28 cellular contexts compared by ENCODE assay signal in the genomic region with DNA sequence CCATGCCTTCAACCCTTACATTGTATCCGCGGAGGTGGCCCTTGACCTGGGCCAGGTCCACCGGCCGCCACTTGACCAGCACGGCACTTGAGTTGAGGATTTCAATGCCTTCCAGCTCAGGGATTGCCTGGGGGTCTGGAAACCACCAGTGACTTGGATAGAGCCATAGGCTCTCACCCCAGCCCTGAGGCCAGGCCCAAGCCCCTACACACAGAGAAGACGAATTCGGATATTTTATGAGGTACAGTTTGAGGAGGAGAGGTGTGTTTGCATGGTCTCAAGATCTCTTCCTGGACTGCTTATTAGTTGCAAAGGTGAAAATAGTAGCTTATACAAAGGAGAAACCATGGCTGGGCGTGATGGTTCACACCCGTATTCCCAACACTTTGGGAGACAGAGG. TPM values are rescaled to one million over a fixed set of nuclear protein-coding genes. Genes with fewer than 3 reads are reported as not detected.
"Had no signal": no experiment of that assay in that cellular context is flagged by ENCODE, and none has a peak within 500 bp of the region (broad histone marks: within the 10 kb centered on the region; RNA-seq: fewer than 3 reads in every experiment).

No MANE protein-coding gene starts in this region.

- H3K4me2 ChIP-seq: smooth muscle cell had no signal

- H3K27ac ChIP-seq: colonic mucosa, esophagus squamous epithelium, pancreas, right lobe of liver, testis, tibial artery, upper lobe of left lung had no signal

- H3K9me3 Mint-ChIP-seq: central memory CD8-positive, alpha-beta T cell; memory B cell; naive thymus-derived CD4-positive, alpha-beta T cell; stimulated activated memory B cell treated with anti-CD40 and anti-IgM and Interleukin-4, amounts not matched to agents 10 μg/mL and 1 μg/mL and 100 μg/mL, for 72 hours had no signal

- H3K9me3 ChIP-seq: colonic mucosa, esophagus squamous epithelium, pancreas, right lobe of liver, testis, tibial artery, upper lobe of left lung had no signal

- H3K4me3 ChIP-seq: colonic mucosa, esophagus squamous epithelium, lung, pancreas, right lobe of liver, smooth muscle cell, testis, tibial artery, upper lobe of left lung had no signal

- H3K36me3 Mint-ChIP-seq: naive thymus-derived CD4-positive, alpha-beta T cell had no signal

- DNase-seq: colonic mucosa; dermis blood vessel endothelial cell; effector memory CD4-positive, alpha-beta T cell; esophagus squamous epithelium; foreskin melanocyte; midbrain; naive thymus-derived CD4-positive, alpha-beta T cell; occipital lobe; right lobe of liver; stimulated activated CD4-positive, alpha-beta T cell treated with anti-CD3 and anti-CD28 coated beads, Interleukin-2, amount 100 ng/mL, for 24 hours; stimulated activated CD4-positive, alpha-beta T cell treated with anti-CD3 and anti-CD28 coated beads, Interleukin-4, amount 100 ng/mL, for 24 hours; stimulated activated naive CD8-positive, alpha-beta T cell treated with anti-CD3 and anti-CD28 coated beads, Interleukin-15, Interleukin-2, amounts not matched to agents 100 U/mL and 50 U/mL, for 24 hours; substantia nigra; testis; tibial artery; upper lobe of left lung had no signal

- H3K36me3 ChIP-seq: colonic mucosa, esophagus squamous epithelium, pancreas, right lobe of liver, tibial artery, upper lobe of left lung had no signal

- H3K27me3 ChIP-seq: right lobe of liver, testis had no signal

- H3K4me1 ChIP-seq: colonic mucosa, esophagus squamous epithelium, pancreas, right lobe of liver, testis, tibial artery, upper lobe of left lung had no signal

- H3K4me3 Mint-ChIP-seq: central memory CD8-positive, alpha-beta T cell; memory B cell; naive thymus-derived CD4-positive, alpha-beta T cell; nephron; stimulated activated memory B cell treated with anti-CD40 and anti-IgM and Interleukin-4, amounts not matched to agents 10 μg/mL and 1 μg/mL and 100 μg/mL, for 72 hours had no signal

- ATAC-seq: left lobe of liver; naive thymus-derived CD4-positive, alpha-beta T cell; pancreas; right lobe of liver; stimulated activated memory B cell treated with anti-CD40 and anti-IgM and Interleukin-4, amounts not matched to agents 10 μg/mL and 1 μg/mL and 100 μg/mL, for 72 hours; stimulated activated naive CD8-positive, alpha-beta T cell treated with anti-CD3 and anti-CD28 coated beads, Interleukin-15, Interleukin-2, amounts not matched to agents 100 U/mL and 50 U/mL, for 24 hours had no signal

- H3K4me1 Mint-ChIP-seq: central memory CD8-positive, alpha-beta T cell; naive thymus-derived CD4-positive, alpha-beta T cell; nephron had no signal

- H3K27ac Mint-ChIP-seq: memory B cell; nephron; progenitor cell of endocrine pancreas; stimulated activated memory B cell treated with anti-CD40 and anti-IgM and Interleukin-4, amounts not matched to agents 10 μg/mL and 1 μg/mL and 100 μg/mL, for 72 hours had no signal

RNA-seq across cellular contexts. Expression of a gene that starts 20.3 kb away (rescaled TPM):
- total RNA-seq: endothelial cell of umbilical vein had no signal

RNA-seq across cellular contexts. Expression of a gene that starts 38.8 kb away (rescaled TPM):
- total RNA-seq: chondrocyte, endothelial cell of umbilical vein, left lobe of liver, liver, occipital lobe, progenitor cell of endocrine pancreas, smooth muscle cell had no signal
